Comparison of ENCODE assay signal across 8 cellular contexts in the genomic region with DNA sequence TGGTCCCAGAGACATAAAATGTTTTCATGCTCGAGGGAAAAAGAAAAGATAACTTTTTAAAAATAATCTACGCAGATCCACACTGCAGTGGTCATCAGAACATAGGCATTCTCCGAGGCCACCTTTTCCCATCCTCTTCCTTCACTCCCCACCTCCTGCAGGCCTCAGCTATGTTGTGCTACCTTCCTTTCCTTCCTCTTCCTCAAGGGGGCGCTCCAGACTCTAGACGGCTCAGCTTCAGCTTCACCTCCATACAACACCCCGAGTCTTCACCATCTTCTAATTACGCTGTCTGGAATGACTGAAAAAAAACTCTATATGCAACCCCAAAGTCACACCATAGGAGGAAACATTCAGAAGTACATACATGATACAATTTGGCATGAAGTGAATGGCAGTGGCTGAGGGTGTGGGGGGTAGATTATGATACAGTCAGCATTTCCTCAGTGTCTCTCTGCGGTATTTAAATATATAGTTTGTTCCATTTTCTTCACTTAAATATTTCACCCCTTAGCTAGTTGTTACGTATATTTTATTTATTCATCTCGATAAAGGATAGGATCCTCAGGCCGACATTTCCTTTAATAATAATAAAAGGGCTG.
DNase-seq lines count a peak whose midpoint lies in the region; FAIRE-seq and TF ChIP-seq lines count a peak whose summit lies in the region.

No MANE protein-coding gene starts in this region.

- FAIRE-seq in H54 (lab: Jason Lieb, UNC) (peak; percentile 92), islet of Langerhans (lab: Jason Lieb, UNC) (peak; percentile 72)

- TF ChIP-seq POLR2A in H54 (IDR thresholded peaks at IDR 0.05; ENCODE audit: low read depth, low read length): no peak

- peak; percentile 70 for TF ChIP-seq CTCF in GM10266 (IDR thresholded peaks at IDR 0.05; ENCODE audit: control insufficient read depth, insufficient read depth, low read depth, missing control alignments)

- peak; percentile 13 for DNase-seq in GM10266 (ENCODE audit: extremely low spot score)
- peak; percentile 15 for DNase-seq in H54 (ENCODE audit: insufficient read length, low spot score)
- peak; percentile 67 for DNase-seq in LHCN-M2 (ENCODE audit: low read depth)
- peak in 4 of 5 donors; percentile 10 to 52 (median 40) for DNase-seq in T-helper 1 cell
- DNase-seq in anterior cingulate cortex (lab: John Stamatoyannopoulos, UW): peak in 31 of 58 donors; percentile 0 to 38 (median 8)
- peak; percentile 46 to 48 for DNase-seq in stimulated activated CD4-positive, alpha-beta T cell treated with anti-CD3 and anti-CD28 coated beads, Interleukin-4, amount 100 ng/mL, for 48 hours (ENCODE audit: low read depth in 2 of 2)
- DNase-seq in NCI-H187 (lab: John Stamatoyannopoulos, UW): no peak

Comparison
In these comparisons a context has a peak if more than half of its experiments do, and no peak if none do; other contexts are left out.
1. DNase-seq: peak in GM10266 (single experiment), H54 (single experiment), LHCN-M2 (single experiment), T-helper 1 cell (4 of 5), anterior cingulate cortex (31 of 58) and stimulated activated CD4-positive, alpha-beta T cell treated with anti-CD3 and anti-CD28 coated beads, Interleukin-4, amount 100 ng/mL, for 48 hours (2 of 2); none in NCI-H187 (0 of 2).